In genomic region chr16:66661210-66661560, GRCh38 we compare ENCODE assay signal across 12 cellular contexts. TPM values are rescaled to one million over a fixed set of nuclear protein-coding genes. Genes with fewer than 3 reads are reported as not detected.
DNase-seq lines count a peak whose midpoint lies in the region; TF ChIP-seq lines count a peak whose summit lies in the region.
"Had no signal": no experiment of that assay in that cellular context is flagged by ENCODE, and none has a peak within 500 bp of the region (broad histone marks: within the 10 kb centered on the region; RNA-seq: fewer than 3 reads in every experiment).

No MANE protein-coding gene starts in this region.

- peaks cover 14 to 18% (median 17%) of the 10 kb centered on the region in 3 donors for H3K4me1 ChIP-seq in skeletal muscle tissue (ENCODE audit: control insufficient read depth in 3 of 3, insufficient read depth in 3 of 3, low read length in 3 of 3)
- H3K4me1 ChIP-seq in tibial nerve = peaks cover 0 to 32% (median 9%) of the 10 kb centered on the region in 4 donors

- in situ Hi-C loops in G401 (cut with HindIII; ENCODE audit: low sequenced_read_pairs) = no loop called here
- in situ Hi-C loops in brain microvascular endothelial cell (cut with HindIII; ENCODE audit: low pct_ligation_motif_present, low sequenced_read_pairs) = no loop called here

- H3K36me3 ChIP-seq in brain microvascular endothelial cell (replicated peaks) = no peaks in the 10 kb centered on the region
- no peaks in the 10 kb centered on the region for H3K36me3 ChIP-seq in kidney epithelial cell (ENCODE audit: control insufficient read depth, insufficient read depth, low read length)
- H3K36me3 ChIP-seq in skeletal muscle tissue (ENCODE audit: control insufficient read depth in 3 of 3, insufficient read depth in 3 of 3, low read length in 3 of 3) = no peaks in the 10 kb centered on the region
- H3K36me3 ChIP-seq in tibial nerve = no peaks in the 10 kb centered on the region
- H3K36me3 ChIP-seq: spleen had no signal

- H3K9me3 ChIP-seq in skeletal muscle tissue (ENCODE audit: control insufficient read depth in 3 of 3, low read length in 3 of 3) (no peaks in the 10 kb centered on the region), tibial nerve (no peaks in the 10 kb centered on the region)
- H3K9me3 ChIP-seq: spleen had no signal

- H3K27me3 ChIP-seq in brain microvascular endothelial cell (replicated peaks) = no peaks in the 10 kb centered on the region
- H3K27me3 ChIP-seq in kidney epithelial cell (ENCODE audit: control insufficient read depth, insufficient read depth, low read length) = no peaks in the 10 kb centered on the region
- H3K27me3 ChIP-seq in skeletal muscle tissue (ENCODE audit: control insufficient read depth in 3 of 3, insufficient read depth in 3 of 3, low read length in 3 of 3) = no peaks in the 10 kb centered on the region
- H3K27me3 ChIP-seq in tibial nerve = no peaks in the 10 kb centered on the region

- no peak for TF ChIP-seq POLR2A in tibial nerve (IDR thresholded peaks at IDR 0.05)

- WGBS in tibial nerve, 2 donors = 63 to 67% methylated on average over 4 of the region's 4 CpGs

- DNase-seq in G401 (ENCODE audit: low spot score) (peak; percentile 54), brain microvascular endothelial cell (no peak), kidney epithelial cell (ENCODE audit: low read depth) (peak; percentile 14), DMS79 treated with DMSO at 0.1 percent for 48 hours (lab: John Stamatoyannopoulos, UW) (no peak), tibial nerve (ENCODE audit: low spot score in 2 of 2) (no peak)
- DNase-seq in stimulated activated CD4-positive, alpha-beta T cell treated with anti-CD3 and anti-CD28 coated beads, Interleukin-1b, Interleukin-23, amount 100 ng/mL, for 48 hours = no peak
- DNase-seq in stimulated activated CD4-positive, alpha-beta T cell treated with anti-CD3 and anti-CD28 coated beads, Interleukin-12 subunit alpha, Interleukin-12 subunit beta, amount 100 ng/mL, for 4 hours = no peak
- DNase-seq: activated gamma-delta T cell; effector memory CD4-positive, alpha-beta T cell; stimulated activated naive CD4-positive, alpha-beta T cell had no signal

- no peak overlapping the region for H3K4me3 ChIP-seq in brain microvascular endothelial cell (ENCODE audit: low read depth, low read length)
- no peak overlapping the region for H3K4me3 ChIP-seq in kidney epithelial cell (ENCODE audit: low read depth, low read length)
- peak overlapping the region in 2 of 3 donors; percentile 8 to 54 for H3K4me3 ChIP-seq in skeletal muscle tissue (ENCODE audit: low read length in 3 of 3)
- no peak overlapping the region for H3K4me3 ChIP-seq in tibial nerve
- H3K4me3 ChIP-seq: spleen had no signal

- peak overlapping the region; percentile 26 to 66 (median 47) for H3K9ac ChIP-seq in skeletal muscle tissue (ENCODE audit: low read depth in 1 of 3, low read length in 3 of 3)

- no peak for TF ChIP-seq CTCF in brain microvascular endothelial cell (IDR thresholded peaks at IDR 0.05; ENCODE audit: low read depth, low read length, missing control alignments)
- no peak for TF ChIP-seq CTCF in kidney epithelial cell (IDR thresholded peaks at IDR 0.05; ENCODE audit: insufficient read depth, low read length, poor library complexity, severe bottlenecking)
- TF ChIP-seq CTCF in tibial nerve (IDR thresholded peaks at IDR 0.05) = no peak

- H3K27ac ChIP-seq in brain microvascular endothelial cell (peak overlapping the region; percentile 84), skeletal muscle tissue (ENCODE audit: low read depth, low read length) (peak overlapping the region; percentile 92), tibial nerve (peak overlapping the region in 2 of 4 donors; percentile 26 to 60)

- no peak for TF ChIP-seq EP300 in tibial nerve (IDR thresholded peaks at IDR 0.05)

RNA-seq across cellular contexts. Expression of gene CMTM4, which starts 35.4 kb away (rescaled TPM):
- 11.9 and 22.5 TPM in 2 replicates for total RNA-seq in G401 (2014; rRNA removed; shearing (Covaris generic))
- total RNA-seq in kidney epithelial cell (74.3 and 75.2 TPM in 2 replicates), skeletal muscle tissue (10.4 TPM), tibial nerve (10 to 100 TPM; 14.2 to 22.7 (median 19.6) TPM)

RNA-seq across cellular contexts. Expression of gene CMTM3, which starts 56.7 kb away (rescaled TPM):
- total RNA-seq in G401 (2014; rRNA removed; shearing (Covaris generic)) = 55.1 and 62.1 TPM in 2 replicates
- 244 and 292 TPM in 2 replicates for total RNA-seq in kidney epithelial cell
- 23.0 TPM for total RNA-seq in skeletal muscle tissue
- 10 to 100 TPM; 19.3 to 43.9 (median 38.5) TPM for total RNA-seq in tibial nerve

Comparison
In these comparisons a context has a peak if more than half of its experiments do, and no peak if none do; other contexts are left out.
1. DNase-seq: peak in G401 (single experiment) and kidney epithelial cell (single experiment); none in brain microvascular endothelial cell (single experiment), DMS79 treated with DMSO at 0.1 percent for 48 hours (single experiment), stimulated activated CD4-positive, alpha-beta T cell treated with anti-CD3 and anti-CD28 coated beads, Interleukin-1b, Interleukin-23, amount 100 ng/mL, for 48 hours (single experiment), stimulated activated CD4-positive, alpha-beta T cell treated with anti-CD3 and anti-CD28 coated beads, Interleukin-12 subunit alpha, Interleukin-12 subunit beta, amount 100 ng/mL, for 4 hours (single experiment) and tibial nerve (0 of 2).
2. H3K4me3 ChIP-seq: peak in skeletal muscle tissue (2 of 3); none in brain microvascular endothelial cell (single experiment), kidney epithelial cell (single experiment) and tibial nerve (0 of 4).